13 cellular contexts compared by ENCODE assay signal in the genomic region with DNA sequence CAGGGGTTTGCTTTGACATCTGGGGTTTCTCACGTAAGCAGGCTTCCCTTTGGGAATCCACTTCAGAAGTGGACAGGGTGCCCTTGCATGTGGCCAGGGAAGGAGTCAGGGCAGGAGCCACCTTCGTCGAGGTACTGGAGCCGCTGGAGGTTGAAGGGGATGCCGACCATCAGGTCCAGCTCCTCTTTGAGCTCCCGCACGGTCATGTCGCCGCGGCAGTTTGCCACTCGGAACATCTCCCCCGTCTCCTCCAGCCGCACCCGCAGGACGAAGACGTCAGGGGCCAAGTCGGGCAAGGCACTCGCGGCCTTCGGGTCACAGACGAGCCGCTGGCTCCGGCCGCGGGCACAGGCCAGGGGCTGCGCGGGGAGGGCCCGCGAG. TPM values are rescaled to one million over a fixed set of nuclear protein-coding genes. Genes with fewer than 3 reads are reported as not detected.
DNase-seq lines count a peak whose midpoint lies in the region; ATAC-seq and TF ChIP-seq lines count a peak whose summit lies in the region.
"Had no signal": no experiment of that assay in that cellular context is flagged by ENCODE, and none has a peak within 500 bp of the region (broad histone marks: within the 10 kb centered on the region; RNA-seq: fewer than 3 reads in every experiment).

No MANE protein-coding gene starts in this region.

- DNase-seq in left ventricle myocardium inferior (no peak), cardiac septum (ENCODE audit: low spot score) (no peak), astrocyte of the spinal cord (ENCODE audit: low read depth, low spot score) (no peak), left kidney (ENCODE audit: low read depth, low spot score) (peak; percentile 48), upper lobe of left lung (no peak), SIG-M5 treated with dmso at 0.1 percent for 504 hours (lab: John Stamatoyannopoulos, UW; ENCODE audit: unreplicated experiment) (no peak), HuH-7.5 (ENCODE audit: low spot score) (no peak)
- DNase-seq: OCI-M1 had no signal

- intact Hi-C loops in left ventricle myocardium inferior (cut with micrococcal nuclease) (no loop called here), cardiac septum (cut with DNase I) (no loop called here)

- in situ Hi-C loops in astrocyte of the spinal cord (cut with HindIII; ENCODE audit: low sequenced_read_pairs) = loop anchor here (25.0 kb wide), 2 partner anchors 434 to 609 kb away; a partner anchor contains a TSS

- TF ChIP-seq CTCF in left ventricle myocardium inferior (IDR thresholded peaks at IDR 0.05; ENCODE audit: borderline replicate concordance) (no peak), astrocyte of the spinal cord (IDR thresholded peaks at IDR 0.05; ENCODE audit: low read depth, low read length) (no peak), upper lobe of left lung (IDR thresholded peaks at IDR 0.05) (no peak)

- 19% methylated on average over 12 of the region's 29 CpGs; no CpG with 5 or more reads in 1 of the 2 donors for WGBS in upper lobe of left lung, 2 donors

- H3K27me3 ChIP-seq in left ventricle myocardium inferior (ENCODE audit: low read depth) (peaks cover 60% of the 10 kb centered on the region), upper lobe of left lung (peaks cover 3 to 21% (median 10%) of the 10 kb centered on the region in 4 donors)

- TF ChIP-seq EP300 in upper lobe of left lung (IDR thresholded peaks at IDR 0.05) = no peak

- ATAC-seq in upper lobe of left lung (ENCODE audit: low FRiP score in 2 of 2) = no peak
- no peak for ATAC-seq in GM21717 (IDR thresholded peaks at IDR 0.05; ENCODE audit: unreplicated experiment)

- H3K4me1 ChIP-seq in left ventricle myocardium inferior (peaks cover 9% of the 10 kb centered on the region), upper lobe of left lung (peaks cover 4 to 11% (median 8%) of the 10 kb centered on the region in 4 donors)

- H3K27ac ChIP-seq in left ventricle myocardium inferior (replicated peaks) = no peak overlapping the region
- H3K27ac ChIP-seq in upper lobe of left lung = no peak overlapping the region
- H3K27ac ChIP-seq: epithelial cell of prostate had no signal

- H3K9me3 ChIP-seq in left ventricle myocardium inferior (replicated peaks) = no peaks in the 10 kb centered on the region
- no peaks in the 10 kb centered on the region for H3K9me3 ChIP-seq in upper lobe of left lung

- no peak for TF ChIP-seq POLR2A in upper lobe of left lung (IDR thresholded peaks at IDR 0.05)

- H3K36me3 ChIP-seq in left ventricle myocardium inferior (peaks cover 20% of the 10 kb centered on the region), upper lobe of left lung (peaks cover 0 to 13% (median 0%) of the 10 kb centered on the region in 4 donors)

- H3K4me3 ChIP-seq in left ventricle myocardium inferior (peak overlapping the region; percentile 48), astrocyte of the spinal cord (ENCODE audit: low read depth, low read length) (peak overlapping the region; percentile 31), upper lobe of left lung (peak overlapping the region in 3 of 4 donors; percentile 16 to 25 (median 24))

RNA-seq across cellular contexts. Expression of a gene that starts 0.4 kb away (rescaled TPM):
- total RNA-seq in left ventricle myocardium inferior (not detected), cardiac septum (not detected), upper lobe of left lung (not detected)
- total RNA-seq: activated naive CD8-positive, alpha-beta T cell treated with anti-CD3 and anti-CD28 coated beads, Interleukin-2, amount 10 ng/mL, durations not matched to agents 7 days and 5 days; lung microvascular endothelial cell; temporal lobe had no signal
